ENCODE assay signal across 1 cellular context in the genomic region with DNA sequence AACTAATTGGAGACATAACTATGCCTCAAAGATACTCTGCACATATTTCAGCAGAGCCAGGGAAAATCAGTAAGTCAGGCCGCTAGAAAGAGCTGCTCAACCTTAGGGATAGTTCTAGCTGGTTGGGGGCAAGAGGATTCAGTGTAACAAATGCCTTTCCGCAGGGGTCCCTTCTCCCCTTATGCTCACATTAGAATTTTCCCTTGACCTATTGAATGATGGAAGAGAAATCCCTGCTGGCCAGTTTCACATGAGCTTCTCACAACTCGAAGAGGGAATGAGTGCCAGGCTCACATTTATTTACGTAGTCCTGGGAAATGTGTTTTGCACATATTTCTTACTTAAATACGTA.
TF ChIP-seq lines count a peak whose summit lies in the region.

No MANE protein-coding gene starts in this region.

TF ChIP-seq in H1, 55 proteins besides CTCF, POLR2A, EP300 and RAD21:
- TF ChIP-seq NRF1 (IDR thresholded peaks at IDR 0.05; ENCODE audit: low read depth, low read length) (no peak), POLR2AphosphoS5 (IDR thresholded peaks at IDR 0.05; ENCODE audit: low read depth, low read length) (no peak), PHF8 (conservative IDR thresholded peaks at IDR 0.05; ENCODE audit: low read depth, low read length) (no peak), SUZ12 (IDR thresholded peaks at IDR 0.05; ENCODE audit: low read length) (no peak), RXRA (IDR thresholded peaks at IDR 0.05; ENCODE audit: insufficient read depth, low read depth, low read length) (no peak), BRCA1 (IDR thresholded peaks at IDR 0.05; ENCODE audit: low read depth, low read length) (no peak), SP2 (IDR thresholded peaks at IDR 0.05; ENCODE audit: low read length) (no peak), HDAC2 (IDR thresholded peaks at IDR 0.05; ENCODE audit: borderline replicate concordance in 1 of 2, low read depth in 2 of 2, low read length in 2 of 2) (no peak), CHD2 (IDR thresholded peaks at IDR 0.05; ENCODE audit: low read length) (no peak), NANOG (IDR thresholded peaks at IDR 0.05; ENCODE audit: insufficient read depth, low read depth, low read length, poor library complexity, severe bottlenecking) (no peak), TAF1 (IDR thresholded peaks at IDR 0.05; ENCODE audit: low read depth, low read length) (no peak), YY1 (IDR thresholded peaks at IDR 0.05; ENCODE audit: low read depth, low read length) (no peak), HDAC6 (IDR thresholded peaks at IDR 0.05; ENCODE audit: low read depth, low read length) (no peak), ATF3 (IDR thresholded peaks at IDR 0.05; ENCODE audit: insufficient read depth, low read depth, low read length) (no peak)
- TF ChIP-seq, protein P1, sequence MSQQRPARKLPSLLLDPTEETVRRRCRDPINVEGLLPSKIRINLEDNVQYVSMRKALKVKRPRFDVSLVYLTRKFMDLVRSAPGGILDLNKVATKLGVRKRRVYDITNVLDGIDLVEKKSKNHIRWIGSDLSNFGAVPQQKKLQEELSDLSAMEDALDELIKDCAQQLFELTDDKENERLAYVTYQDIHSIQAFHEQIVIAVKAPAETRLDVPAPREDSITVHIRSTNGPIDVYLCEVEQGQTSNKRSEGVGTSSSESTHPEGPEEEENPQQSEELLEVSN (IDR thresholded peaks at IDR 0.05): no peak
